Comparison of ENCODE assay signal across 14 cellular contexts in the genomic region with DNA sequence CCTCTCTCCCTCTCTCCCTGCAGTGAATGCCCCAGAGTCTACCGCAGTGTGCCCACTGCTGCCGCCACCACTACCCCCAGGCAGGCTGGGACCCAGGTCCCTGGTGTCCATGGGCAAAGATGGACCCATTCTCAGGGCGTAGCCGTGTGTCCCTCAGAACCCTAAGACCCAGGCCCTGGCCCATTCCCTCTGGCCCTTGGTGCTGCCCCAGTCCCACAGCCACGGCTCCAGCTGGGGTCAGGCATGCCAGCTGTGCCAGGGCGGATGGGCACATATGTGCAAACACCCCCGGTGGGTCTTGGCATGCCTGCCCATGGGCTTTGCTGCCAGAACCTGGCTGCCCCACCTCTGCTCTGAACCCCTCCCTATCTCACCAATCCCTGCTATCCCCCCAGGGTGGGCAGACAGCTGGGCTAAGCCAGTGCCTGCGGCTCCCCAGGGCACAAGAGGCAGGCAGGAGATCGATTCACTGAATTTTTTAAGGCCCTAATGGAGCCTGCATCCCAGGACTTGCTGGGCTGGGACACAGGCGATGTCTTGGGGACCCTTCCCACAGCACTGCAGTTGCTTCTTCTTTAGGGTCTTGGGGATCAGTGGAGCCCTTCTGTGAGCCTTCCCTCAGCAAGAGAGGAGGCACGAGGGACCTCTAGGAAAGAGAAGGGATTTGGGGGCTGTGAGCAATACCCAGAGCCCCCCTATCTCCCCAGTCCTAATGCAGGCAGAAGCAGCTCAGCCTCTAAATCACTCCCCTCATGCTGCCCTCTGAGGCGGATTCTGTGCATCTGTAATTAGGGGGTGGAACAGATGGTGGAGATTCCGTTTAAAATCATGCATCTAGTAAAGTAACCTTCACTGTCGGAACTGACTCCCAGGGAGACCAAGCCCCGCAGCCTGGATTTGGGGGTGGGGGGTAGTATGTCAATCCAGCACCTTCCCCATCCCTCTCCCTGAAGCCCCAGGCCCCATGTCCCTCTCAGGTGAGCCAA. TPM values are rescaled to one million over a fixed set of nuclear protein-coding genes. Genes with fewer than 3 reads are reported as not detected.
DNase-seq lines count a peak whose midpoint lies in the region; ATAC-seq and TF ChIP-seq lines count a peak whose summit lies in the region.
"Had no signal": no experiment of that assay in that cellular context is flagged by ENCODE, and none has a peak within 500 bp of the region (broad histone marks: within the 10 kb centered on the region; RNA-seq: fewer than 3 reads in every experiment).

No MANE protein-coding gene starts in this region.

- H3K4ac ChIP-seq in mesenchymal stem cell (ENCODE audit: low read depth in 1 of 2, low read length in 2 of 2): peak overlapping the region in 1 of 2 experiments; percentile 62

- peak overlapping the region; percentile 14 for H4K91ac ChIP-seq in mesenchymal stem cell (ENCODE audit: low read length)

- H3K4me1 ChIP-seq in mesenchymal stem cell (ENCODE audit: control insufficient read depth, insufficient read depth, low read depth, low read length): peaks cover 96% of the 10 kb centered on the region
- peaks cover 62 to 100% of the 10 kb centered on the region in 2 donors for H3K4me1 ChIP-seq in thoracic aorta (ENCODE audit: control insufficient read depth in 1 of 2, low read depth in 2 of 2)

- 58% methylated on average over 13 of the region's 15 CpGs for WGBS in mesenchymal stem cell

- H3K79me1 ChIP-seq in mesenchymal stem cell (replicated peaks; ENCODE audit: low read length, poor library complexity, severe bottlenecking): peaks cover 22% of the 10 kb centered on the region

- no peak overlapping the region for H2BK15ac ChIP-seq in mesenchymal stem cell (ENCODE audit: low read depth, poor library complexity, severe bottlenecking)

- H3K27me3 ChIP-seq in mesenchymal stem cell (ENCODE audit: control insufficient read depth in 1 of 2, insufficient read depth in 1 of 2, low read length in 2 of 2) (no peaks in the 10 kb centered on the region), thoracic aorta (replicated peaks; ENCODE audit: insufficient read depth) (no peaks in the 10 kb centered on the region)
- H3K27me3 ChIP-seq: left lung, SJSA1 had no signal

- H3K9me3 ChIP-seq in mesenchymal stem cell (ENCODE audit: control insufficient read depth, low read length) (no peaks in the 10 kb centered on the region), thoracic aorta (no peaks in the 10 kb centered on the region)
- H3K9me3 ChIP-seq: left lung, SJSA1 had no signal

- peaks cover 12 to 46% of the 10 kb centered on the region in 2 experiments for H3K36me3 ChIP-seq in mesenchymal stem cell (ENCODE audit: control insufficient read depth in 1 of 2, insufficient read depth in 2 of 2, low read depth in 1 of 2, low read length in 2 of 2)
- H3K36me3 ChIP-seq in thoracic aorta: no peaks in the 10 kb centered on the region
- H3K36me3 ChIP-seq: left lung had no signal

- peak overlapping the region in 1 of 2 experiments; percentile 60 for H2BK12ac ChIP-seq in mesenchymal stem cell (ENCODE audit: low read length in 2 of 2)

- DNase-seq in NCI-H1694 (lab: John Stamatoyannopoulos, UW) (peak; percentile 63), caudate nucleus (lab: John Stamatoyannopoulos, UW) (no peak), mesenchymal stem cell (no peak), thoracic aorta (ENCODE audit: low spot score) (no peak), glomerular visceral epithelial cell (ENCODE audit: extremely low spot score) (no peak)
- no peak for DNase-seq in activated T-cell treated with anti-CD3 and anti-CD28 coated beads, Interleukin-2, amount 50 U/mL, for 4 hours
- no peak for DNase-seq in stimulated activated CD4-positive, alpha-beta T cell treated with anti-CD3 and anti-CD28 coated beads, Interleukin-2, amount 100 ng/mL, for 24 hours
- DNase-seq: activated T-cell treated with anti-CD3 and anti-CD28 coated beads, Interleukin-2, amount 50 U/mL, for 24 hours; CD4-positive, alpha-beta memory T cell; cerebellar nuclear complex; Kasumi-1; left lung had no signal

- H3K4me3 ChIP-seq in mesenchymal stem cell (ENCODE audit: insufficient read depth in 1 of 2, low read depth in 1 of 2, low read length in 2 of 2) (no peak overlapping the region), thoracic aorta (peak overlapping the region; percentile 16)
- H3K4me3 ChIP-seq: left lung, SJSA1 had no signal

- ATAC-seq in thoracic aorta (ENCODE audit: insufficient number of reproducible peaks, low FRiP score, low read depth): no peak
- no peak for ATAC-seq in activated T-cell treated with anti-CD3 and anti-CD28 coated beads, Interleukin-2, amount 50 U/mL, for 4 hours
- ATAC-seq: HCT116, left lung had no signal

- no peak overlapping the region for H3K4me3 Mint-ChIP-seq in activated T-cell treated with anti-CD3 and anti-CD28 coated beads, Interleukin-2, amount 50 U/mL, for 4 hours
- H3K4me3 Mint-ChIP-seq: activated T-cell treated with anti-CD3 and anti-CD28 coated beads, Interleukin-2, amount 50 U/mL, for 24 hours had no signal

- H3K36me3 Mint-ChIP-seq in activated T-cell treated with anti-CD3 and anti-CD28 coated beads, Interleukin-2, amount 50 U/mL, for 4 hours (ENCODE audit: insufficient read depth): no peaks in the 10 kb centered on the region
- H3K36me3 Mint-ChIP-seq: CD4-positive, alpha-beta memory T cell had no signal

- H2BK5ac ChIP-seq in mesenchymal stem cell (ENCODE audit: low read depth, low read length, poor library complexity, severe bottlenecking): no peak overlapping the region

- H3K27ac ChIP-seq in caudate nucleus (ENCODE audit: low read depth, low read length): peak overlapping the region; percentile 70
- H3K27ac ChIP-seq in mesenchymal stem cell (ENCODE audit: low read length, poor library complexity, severe bottlenecking): peak overlapping the region; percentile 44
- H3K27ac ChIP-seq in thoracic aorta: peak overlapping the region; percentile 44 to 54
- H3K27ac ChIP-seq: SJSA1 had no signal

- H2AFZ ChIP-seq in mesenchymal stem cell (ENCODE audit: low read depth, low read length): no peak overlapping the region

- peak overlapping the region; percentile 57 for H2AK5ac ChIP-seq in mesenchymal stem cell (ENCODE audit: low read length, severe bottlenecking)

- peak overlapping the region in 1 of 2 experiments; percentile 63 for H3K14ac ChIP-seq in mesenchymal stem cell (ENCODE audit: low read length in 2 of 2)

- TF ChIP-seq CTCF in thoracic aorta (IDR thresholded peaks at IDR 0.05): no peak

- H3K18ac ChIP-seq in mesenchymal stem cell (ENCODE audit: low read depth in 1 of 2, low read length in 2 of 2): peak overlapping the region in 1 of 2 experiments; percentile 86

- peak overlapping the region in 1 of 2 experiments; percentile 27 for H3K23ac ChIP-seq in mesenchymal stem cell (ENCODE audit: low read length in 2 of 2)

- H3K9ac ChIP-seq in mesenchymal stem cell (ENCODE audit: low read length): peak overlapping the region; percentile 14

- H4K8ac ChIP-seq in mesenchymal stem cell (ENCODE audit: low read length): peak overlapping the region; percentile 35

- H3K27me3 Mint-ChIP-seq in activated T-cell treated with anti-CD3 and anti-CD28 coated beads, Interleukin-2, amount 50 U/mL, for 4 hours (ENCODE audit: low read depth): no peaks in the 10 kb centered on the region
- H3K27me3 Mint-ChIP-seq: activated T-cell treated with anti-CD3 and anti-CD28 coated beads, Interleukin-2, amount 50 U/mL, for 24 hours; CD4-positive, alpha-beta memory T cell had no signal

- H2BK120ac ChIP-seq in mesenchymal stem cell (ENCODE audit: low read depth, low read length): no peak overlapping the region

- peak overlapping the region; percentile 39 for H3K4me2 ChIP-seq in mesenchymal stem cell (ENCODE audit: low read length, poor library complexity, severe bottlenecking)

- no peaks in the 10 kb centered on the region for H3K9me3 Mint-ChIP-seq in activated T-cell treated with anti-CD3 and anti-CD28 coated beads, Interleukin-2, amount 50 U/mL, for 4 hours
- H3K9me3 Mint-ChIP-seq: activated T-cell treated with anti-CD3 and anti-CD28 coated beads, Interleukin-2, amount 50 U/mL, for 24 hours; CD4-positive, alpha-beta memory T cell had no signal

- H3K4me1 Mint-ChIP-seq in activated T-cell treated with anti-CD3 and anti-CD28 coated beads, Interleukin-2, amount 50 U/mL, for 4 hours (ENCODE audit: low read depth): peaks cover 3% of the 10 kb centered on the region

RNA-seq across cellular contexts. Expression of gene AHDC1, which starts 10.3 kb away (rescaled TPM):
- 27.0 TPM for polyA plus RNA-seq in mesenchymal stem cell (2013, experiment 1 of 2)
- 24.1 TPM for polyA plus RNA-seq in mesenchymal stem cell (2013, experiment 2 of 2)
- 10 to 100 TPM; 38.3 to 55.4 TPM for total RNA-seq in thoracic aorta
- total RNA-seq in activated T-cell treated with anti-CD3 and anti-CD28 coated beads, Interleukin-2, amount 50 U/mL, for 4 hours: 1 to 10 TPM; 7.6 to 9.4 (median 8.6) TPM

RNA-seq across cellular contexts. Expression of gene FGR, which starts 41.4 kb away (rescaled TPM):
- 0.04 TPM for polyA plus RNA-seq in mesenchymal stem cell (2013, experiment 1 of 2)
- polyA plus RNA-seq in mesenchymal stem cell (2013, experiment 2 of 2): 0.03 TPM
- total RNA-seq in thoracic aorta: 10 to 100 TPM; 17.0 to 21.5 TPM
- total RNA-seq in activated T-cell treated with anti-CD3 and anti-CD28 coated beads, Interleukin-2, amount 50 U/mL, for 4 hours: under 1 TPM; 0.08 to 0.65 (median 0.61) TPM
- total RNA-seq: SJSA1 had no signal

Comparison
In these comparisons a context has a peak if more than half of its experiments do, and no peak if none do; other contexts are left out.
1. RNA of gene FGR, which starts 41.4 kb away (total RNA-seq): 17.0 to 21.5 TPM in thoracic aorta; 0.08 to 0.65 TPM in activated T-cell treated with anti-CD3 and anti-CD28 coated beads, Interleukin-2, amount 50 U/mL, for 4 hours; every median in the first group is over 10 times any median in the second.
2. Peak in every context shown above with its lines, with median percentiles within 50 percentile points of each other: H3K27ac ChIP-seq.